20 cellular contexts compared by ENCODE assay signal in the genomic region with DNA sequence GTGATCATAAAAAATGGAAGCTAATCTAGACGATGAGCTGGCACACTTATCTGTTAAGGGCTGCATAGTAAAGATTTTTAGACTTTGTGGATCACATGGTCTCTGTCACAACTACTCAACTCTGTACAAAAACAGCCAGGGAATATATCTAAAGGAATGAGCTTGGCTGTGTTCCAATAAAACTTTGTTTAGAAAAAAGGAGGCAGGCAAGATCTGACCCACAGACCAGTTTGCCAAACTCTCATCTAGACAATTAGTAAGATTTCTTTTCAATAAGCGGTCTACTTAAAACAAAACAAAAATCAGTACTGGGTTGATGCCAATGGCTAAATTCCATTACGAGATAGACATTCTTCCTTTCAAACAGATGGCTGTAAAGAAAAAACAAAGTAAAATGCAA. TPM values are rescaled to one million over a fixed set of nuclear protein-coding genes. Genes with fewer than 3 reads are reported as not detected.
DNase-seq lines count a peak whose midpoint lies in the region; ATAC-seq and TF ChIP-seq lines count a peak whose summit lies in the region.
"Had no signal": no experiment of that assay in that cellular context is flagged by ENCODE, and none has a peak within 500 bp of the region (broad histone marks: within the 10 kb centered on the region; RNA-seq: fewer than 3 reads in every experiment).

No MANE protein-coding gene starts in this region.

- intact Hi-C loops in left ventricle myocardium inferior (cut with micrococcal nuclease), result loop anchor here (10.0 kb wide), 1 partner anchor 185 kb away; no protein-coding TSS in a partner anchor

- peaks cover 18% of the 10 kb centered on the region for H3K36me3 ChIP-seq in left ventricle myocardium inferior

- ATAC-seq in SK-N-SH treated with all-trans-retinoic acid at 6 μM for 48 hours (peak; percentile 89), HG02981 (IDR thresholded peaks at IDR 0.05; ENCODE audit: unreplicated experiment) (no peak)
- ATAC-seq: heart right ventricle, sciatic nerve had no signal

- POLR2A ChIA-PET in AG04449 (lab: Yijun Ruan, JAX), result no interaction called here

- DNase-seq in AG04449 (ENCODE audit: low read depth, low spot score), result peak; percentile 56
- DNase-seq in dermis microvascular lymphatic vessel endothelial cell (ENCODE audit: low read depth in 2 of 2), result peak; percentile 26 to 77
- DNase-seq in lung microvascular endothelial cell (ENCODE audit: low read depth in 2 of 2), result peak; percentile 62 to 69
- no peak for DNase-seq in left ventricle myocardium inferior
- no peak for DNase-seq in SK-N-DZ (ENCODE audit: low spot score)
- no peak for DNase-seq in activated naive CD8-positive, alpha-beta T cell treated with anti-CD3 and anti-CD28 coated beads for 36 hours
- DNase-seq: 8988T; activated CD4-positive, alpha-beta T cell treated with anti-CD3 and anti-CD28 coated beads, Interleukin-2, amount 50 U/mL, for 1 hour; activated naive CD4-positive, alpha-beta T cell treated with Interleukin-2 at 50 U/mL for 16 hours; C1 segment of cervical spinal cord; heart right ventricle; immature natural killer cell; NCI-H1105 treated with DMSO at 0.1 percent for 48 hours; NCI-H69; stimulated activated naive CD4-positive, alpha-beta T cell; transverse colon had no signal

- H3K36me3 Mint-ChIP-seq in activated naive CD8-positive, alpha-beta T cell treated with anti-CD3 and anti-CD28 coated beads for 36 hours, result no peaks in the 10 kb centered on the region
- H3K36me3 Mint-ChIP-seq: immature natural killer cell had no signal

- peaks cover 39% of the 10 kb centered on the region for H3K4me1 ChIP-seq in left ventricle myocardium inferior

- no peaks in the 10 kb centered on the region for H3K9me3 Mint-ChIP-seq in activated naive CD8-positive, alpha-beta T cell treated with anti-CD3 and anti-CD28 coated beads for 36 hours
- H3K9me3 Mint-ChIP-seq: immature natural killer cell had no signal

- H3K27me3 ChIP-seq in left ventricle myocardium inferior (ENCODE audit: low read depth), result no peaks in the 10 kb centered on the region
- H3K27me3 ChIP-seq: heart right ventricle, transverse colon had no signal

- no peak for TF ChIP-seq CTCF in AG04449 (IDR thresholded peaks at IDR 0.05; ENCODE audit: insufficient read depth, low read length, missing control alignments)
- no peak for TF ChIP-seq CTCF in left ventricle myocardium inferior (IDR thresholded peaks at IDR 0.05; ENCODE audit: borderline replicate concordance)

- H3K27ac ChIP-seq in left ventricle myocardium inferior (replicated peaks), result no peak overlapping the region
- H3K27ac ChIP-seq: heart right ventricle, transverse colon had no signal

- H3K9me3 ChIP-seq in left ventricle myocardium inferior (replicated peaks), result no peaks in the 10 kb centered on the region
- H3K9me3 ChIP-seq: heart right ventricle, transverse colon had no signal

- CTCF ChIA-PET in AG04449 (lab: Yijun Ruan, JAX), result interaction anchor here (0.7 to 6.6 kb wide), 5 partner anchors 10 to 520 kb away, joined by 3 to 43 read pairs (median 5); no protein-coding TSS in a partner anchor

- H3K4me1 Mint-ChIP-seq in activated naive CD8-positive, alpha-beta T cell treated with anti-CD3 and anti-CD28 coated beads for 36 hours, result peaks cover 15% of the 10 kb centered on the region
- H3K4me1 Mint-ChIP-seq: immature natural killer cell had no signal

- no peaks in the 10 kb centered on the region for H3K27me3 Mint-ChIP-seq in activated naive CD8-positive, alpha-beta T cell treated with anti-CD3 and anti-CD28 coated beads for 36 hours

- no peak overlapping the region for H3K27ac Mint-ChIP-seq in activated naive CD8-positive, alpha-beta T cell treated with anti-CD3 and anti-CD28 coated beads for 36 hours
- H3K27ac Mint-ChIP-seq: immature natural killer cell had no signal

- no peak overlapping the region for H3K4me3 Mint-ChIP-seq in activated naive CD8-positive, alpha-beta T cell treated with anti-CD3 and anti-CD28 coated beads for 36 hours
- H3K4me3 Mint-ChIP-seq: immature natural killer cell had no signal

- H3K4me3 ChIP-seq in AG04449 (ENCODE audit: low read depth, low read length) (no peak overlapping the region), left ventricle myocardium inferior (no peak overlapping the region)
- H3K4me3 ChIP-seq: heart right ventricle, transverse colon had no signal

TF ChIP-seq in SK-N-SH treated with all-trans-retinoic acid at 6 μM for 48 hours, 23 proteins besides CTCF, POLR2A, EP300 and RAD21:
- TF ChIP-seq ARNTL (CRISPR knock-in tag; IDR thresholded peaks at IDR 0.05; ENCODE audit: borderline replicate concordance, low read depth) (no peak), ISL1 (CRISPR knock-in tag; IDR thresholded peaks at IDR 0.05) (peak; percentile 59; the same call in 1 of the 2 replicates)

RNA-seq across cellular contexts. Expression of a gene that starts 53.0 kb away (rescaled TPM):
- total RNA-seq in dermis microvascular lymphatic vessel endothelial cell (not detected in 2 replicates), lung microvascular endothelial cell (under 0.01 TPM in 1 of 2 replicates, not detected in the other), left ventricle myocardium inferior (269 TPM)
- 0.08 and 0.84 TPM in 2 replicates for polyA plus RNA-seq in SK-N-DZ (2014; cell fraction: cytosol; rRNA removed)
- 0.11 and 0.39 TPM in 2 replicates for polyA plus RNA-seq in SK-N-DZ (2014; cell fraction: nucleus; rRNA removed)
- total RNA-seq in activated naive CD8-positive, alpha-beta T cell treated with anti-CD3 and anti-CD28 coated beads for 36 hours, result 10 to 100 TPM; 25.1 to 27.3 TPM
- total RNA-seq: G401 had no signal

Comparison
In these comparisons a context has a peak if more than half of its experiments do, and no peak if none do; other contexts are left out.
1. DNase-seq: peak in AG04449 (single experiment), dermis microvascular lymphatic vessel endothelial cell (2 of 2) and lung microvascular endothelial cell (2 of 2); none in left ventricle myocardium inferior (single experiment), SK-N-DZ (single experiment) and activated naive CD8-positive, alpha-beta T cell treated with anti-CD3 and anti-CD28 coated beads for 36 hours (single experiment).
2. RNA of a gene that starts 53.0 kb away (total RNA-seq): 269 TPM in left ventricle myocardium inferior (single experiment) and 25.1 to 27.3 TPM in activated naive CD8-positive, alpha-beta T cell treated with anti-CD3 and anti-CD28 coated beads for 36 hours; not detected in dermis microvascular lymphatic vessel endothelial cell and under 0.01 TPM in lung microvascular endothelial cell; every median in the first group is over 10 times any median in the second.